In genomic region chr19:14127176-14127575, GRCh38 we compare ENCODE assay signal across 1 cellular context.
TF ChIP-seq lines count a peak whose summit lies in the region.

No MANE protein-coding gene starts in this region.

TF ChIP-seq in GM23338, 12 proteins besides CTCF, POLR2A, EP300 and RAD21:
- TF ChIP-seq REST (IDR thresholded peaks at IDR 0.05; ENCODE audit: unreplicated experiment) (no peak), POLR2AphosphoS5 (IDR thresholded peaks at IDR 0.05; ENCODE audit: low read depth) (peak; percentile 8; the same call in 1 of the 2 replicates)
